ENCODE assay signal across 1 cellular context in genomic region chr16:69187891-69188451, GRCh38.
TF ChIP-seq lines count a peak whose summit lies in the region.

No MANE protein-coding gene starts in this region.

TF ChIP-seq in HepG2, 621 proteins besides CTCF, POLR2A, EP300 and RAD21 (continued from another document and continues in another):
- TF ChIP-seq PAX8 (CRISPR knock-in tag; IDR thresholded peaks at IDR 0.05; ENCODE audit: borderline replicate concordance): no peak
- TF ChIP-seq DMAP1 (CRISPR knock-in tag; IDR thresholded peaks at IDR 0.05): 0 out of 2 replicates have a peak, but pooled peaks have one; percentile 21
- TF ChIP-seq ATF7 (IDR thresholded peaks at IDR 0.05): no peak
- no peak for TF ChIP-seq ATF7 (CRISPR knock-in tag; IDR thresholded peaks at IDR 0.05)
- no peak for TF ChIP-seq SRY (CRISPR knock-in tag; IDR thresholded peaks at IDR 0.05)
- TF ChIP-seq NCOA5 (CRISPR knock-in tag; IDR thresholded peaks at IDR 0.05): no peak
- no peak for TF ChIP-seq TERF1 (CRISPR knock-in tag; IDR thresholded peaks at IDR 0.05)
- TF ChIP-seq CREB3 (CRISPR knock-in tag; IDR thresholded peaks at IDR 0.05): no peak
- no peak for TF ChIP-seq TBL1XR1 (IDR thresholded peaks at IDR 0.05; ENCODE audit: borderline replicate concordance, low read length, partially characterized antibody)
- TF ChIP-seq KAT8 (CRISPR knock-in tag; IDR thresholded peaks at IDR 0.05): 0 out of 2 replicates have a peak, but pooled peaks have one; percentile 19
- TF ChIP-seq PRDM4 (CRISPR knock-in tag; IDR thresholded peaks at IDR 0.05; ENCODE audit: borderline replicate concordance): no peak
- no peak for TF ChIP-seq RBAK (CRISPR knock-in tag; IDR thresholded peaks at IDR 0.05)
- 0 out of 2 replicates have a peak, but pooled peaks have one; percentile 5 for TF ChIP-seq DZIP1 (CRISPR knock-in tag; IDR thresholded peaks at IDR 0.05)
- no peak for TF ChIP-seq TGIF2 (CRISPR knock-in tag; IDR thresholded peaks at IDR 0.05)
- TF ChIP-seq MAFF (IDR thresholded peaks at IDR 0.05; ENCODE audit: low read depth, low read length): no peak
- TF ChIP-seq ZNF260 (CRISPR knock-in tag; IDR thresholded peaks at IDR 0.05; ENCODE audit: borderline replicate concordance, low read depth): no peak
- TF ChIP-seq HNF1B (CRISPR knock-in tag; IDR thresholded peaks at IDR 0.05): no peak
- TF ChIP-seq ZNF512B (CRISPR knock-in tag; IDR thresholded peaks at IDR 0.05; ENCODE audit: borderline replicate concordance): no peak
- TF ChIP-seq ZNF430 (CRISPR knock-in tag; IDR thresholded peaks at IDR 0.05): peak; percentile 56; the same call in 1 of the 2 replicates
- 0 out of 2 replicates have a peak, but pooled peaks have one; percentile 35 for TF ChIP-seq ZNF598 (CRISPR knock-in tag; IDR thresholded peaks at IDR 0.05; ENCODE audit: borderline replicate concordance)
- TF ChIP-seq ZNF772 (CRISPR knock-in tag; IDR thresholded peaks at IDR 0.05): peak; percentile 71; the same call in 1 of the 2 replicates
- TF ChIP-seq ELF1 (CRISPR knock-in tag; IDR thresholded peaks at IDR 0.05): no peak
- TF ChIP-seq ZNF891 (CRISPR knock-in tag; IDR thresholded peaks at IDR 0.05): peak; percentile 71; the same call in 1 of the 2 replicates
- no peak for TF ChIP-seq ATF5 (CRISPR knock-in tag; IDR thresholded peaks at IDR 0.05; ENCODE audit: low read depth)
- no peak for TF ChIP-seq NR0B2 (CRISPR knock-in tag; IDR thresholded peaks at IDR 0.05)
- TF ChIP-seq EZH2 (conservative IDR thresholded peaks at IDR 0.05; ENCODE audit: low read depth, low read length): no peak
- TF ChIP-seq ATF2 (CRISPR knock-in tag; IDR thresholded peaks at IDR 0.05): no peak
- no peak for TF ChIP-seq ZNF572 (CRISPR knock-in tag; IDR thresholded peaks at IDR 0.05)
- TF ChIP-seq ZNF790 (CRISPR knock-in tag; IDR thresholded peaks at IDR 0.05; ENCODE audit: borderline replicate concordance): no peak
- no peak for TF ChIP-seq FOXP1 (IDR thresholded peaks at IDR 0.05)
- TF ChIP-seq FOXP1 (CRISPR knock-in tag; IDR thresholded peaks at IDR 0.05): no peak
- peak; percentile 52; the same call in 1 of the 2 replicates for TF ChIP-seq ZNF605 (CRISPR knock-in tag; IDR thresholded peaks at IDR 0.05)
- no peak for TF ChIP-seq ZNF18 (CRISPR knock-in tag; IDR thresholded peaks at IDR 0.05; ENCODE audit: insufficient replicate concordance)
- no peak for TF ChIP-seq TMF1 (CRISPR knock-in tag; IDR thresholded peaks at IDR 0.05; ENCODE audit: low read depth)
